In the genomic region with DNA sequence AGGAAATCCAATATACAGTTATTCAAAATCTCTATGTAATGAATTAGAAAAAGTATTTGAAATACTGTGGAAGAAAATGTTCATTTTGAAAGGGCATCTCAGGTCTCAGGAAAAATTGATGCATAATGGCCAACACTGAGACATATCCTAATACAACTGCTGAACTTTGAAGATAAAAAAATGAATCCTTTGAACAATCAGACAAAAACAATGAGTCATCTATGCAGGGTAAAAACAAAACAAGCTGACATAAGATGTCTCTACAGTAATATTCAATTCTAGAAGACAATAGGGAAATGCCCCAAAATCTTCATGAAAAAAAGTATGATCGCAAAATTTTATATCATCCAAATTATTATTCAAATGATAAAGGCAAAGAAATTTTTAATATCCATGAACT, we compare ENCODE assay signal across 1 cellular context.
TF ChIP-seq lines count a peak whose summit lies in the region.

No MANE protein-coding gene starts in this region.

TF ChIP-seq in K562, 482 proteins besides CTCF, POLR2A, EP300 and RAD21 (continued from another document):
- TF ChIP-seq TEAD4 (IDR thresholded peaks at IDR 0.05; ENCODE audit: low read length) (no peak), TEAD4 (CRISPR knock-in tag; IDR thresholded peaks at IDR 0.05; ENCODE audit: borderline replicate concordance) (no peak), RREB1 (CRISPR knock-in tag; IDR thresholded peaks at IDR 0.05) (no peak), KAT8 (IDR thresholded peaks at IDR 0.05; ENCODE audit: low read depth) (no peak), CBX3 (IDR thresholded peaks at IDR 0.05; ENCODE audit: borderline replicate concordance in 1 of 2, low read length in 2 of 2) (no peak), CCAR2 (IDR thresholded peaks at IDR 0.05; ENCODE audit: low read depth, low read length) (no peak), SRSF3 (IDR thresholded peaks at IDR 0.05; ENCODE audit: insufficient read depth, low read length) (no peak), ZNF12 (CRISPR knock-in tag; IDR thresholded peaks at IDR 0.05) (no peak), RBM17 (IDR thresholded peaks at IDR 0.05; ENCODE audit: borderline replicate concordance, low read depth, low read length) (no peak), KLF1 (tag; IDR thresholded peaks at IDR 0.05) (no peak), PHB (CRISPR knock-in tag; IDR thresholded peaks at IDR 0.05) (no peak), HOXB6 (CRISPR knock-in tag; IDR thresholded peaks at IDR 0.05; ENCODE audit: borderline replicate concordance) (no peak), ZNF639 (CRISPR knock-in tag; conservative IDR thresholded peaks at IDR 0.05 in 1 of 2, IDR thresholded peaks at IDR 0.05 in 1 of 2) (peak in 1 of 2 experiments; percentile 36; a peak in 1 of 4 replicates), ELF2 (CRISPR knock-in tag; IDR thresholded peaks at IDR 0.05) (no peak), HMG20A (CRISPR knock-in tag; conservative IDR thresholded peaks at IDR 0.05) (no peak), ATF6 (CRISPR knock-in tag; IDR thresholded peaks at IDR 0.05) (no peak), SMARCA5 (IDR thresholded peaks at IDR 0.05) (no peak), ZNF263 (CRISPR knock-in tag; IDR thresholded peaks at IDR 0.05; ENCODE audit: borderline replicate concordance) (no peak), DPF2 (IDR thresholded peaks at IDR 0.05) (peak; percentile 70; the same call in 1 of the 2 replicates)
- TF ChIP-seq, protein P1, sequence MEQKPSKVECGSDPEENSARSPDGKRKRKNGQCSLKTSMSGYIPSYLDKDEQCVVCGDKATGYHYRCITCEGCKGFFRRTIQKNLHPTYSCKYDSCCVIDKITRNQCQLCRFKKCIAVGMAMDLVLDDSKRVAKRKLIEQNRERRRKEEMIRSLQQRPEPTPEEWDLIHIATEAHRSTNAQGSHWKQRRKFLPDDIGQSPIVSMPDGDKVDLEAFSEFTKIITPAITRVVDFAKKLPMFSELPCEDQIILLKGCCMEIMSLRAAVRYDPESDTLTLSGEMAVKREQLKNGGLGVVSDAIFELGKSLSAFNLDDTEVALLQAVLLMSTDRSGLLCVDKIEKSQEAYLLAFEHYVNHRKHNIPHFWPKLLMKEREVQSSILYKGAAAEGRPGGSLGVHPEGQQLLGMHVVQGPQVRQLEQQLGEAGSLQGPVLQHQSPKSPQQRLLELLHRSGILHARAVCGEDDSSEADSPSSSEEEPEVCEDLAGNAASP (IDR thresholded peaks at IDR 0.05), result 0 out of 2 replicates have a peak, but pooled peaks have one; percentile 30
TF ChIP-seq in K562: peak in this region for 24.
